ENCODE assay signal across 11 cellular contexts in the genomic region with DNA sequence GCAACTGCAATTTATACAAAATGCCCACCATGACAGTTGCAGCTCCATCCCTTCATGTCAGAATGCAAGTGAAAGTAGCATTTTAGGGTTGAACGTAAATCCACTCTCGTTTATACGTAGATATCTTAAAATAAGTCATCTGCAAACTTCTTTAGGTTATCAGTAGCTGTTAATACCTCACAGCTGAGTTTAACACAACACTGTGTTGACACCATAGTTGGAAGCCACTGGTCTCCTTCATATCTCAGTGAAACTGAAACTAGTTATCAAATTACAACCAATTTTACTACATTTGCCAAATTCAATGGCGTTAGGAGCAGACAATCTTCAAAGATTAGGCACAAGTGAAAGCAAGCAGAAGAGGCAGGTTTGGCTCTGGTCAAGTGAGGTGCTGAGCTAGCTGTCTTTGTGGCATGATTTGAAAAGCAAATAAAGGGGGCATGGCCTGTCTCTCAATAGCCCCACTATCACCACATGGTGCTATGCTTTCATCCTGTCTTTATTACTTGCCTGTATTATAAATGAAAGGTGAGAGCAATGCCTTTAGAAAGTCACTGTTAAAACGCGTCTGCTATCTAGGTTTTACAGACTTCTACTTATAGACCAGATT. TPM values are rescaled to one million over a fixed set of nuclear protein-coding genes. Genes with fewer than 3 reads are reported as not detected.
DNase-seq lines count a peak whose midpoint lies in the region; ATAC-seq, FAIRE-seq and TF ChIP-seq lines count a peak whose summit lies in the region.
"Had no signal": no experiment of that assay in that cellular context is flagged by ENCODE, and none has a peak within 500 bp of the region (broad histone marks: within the 10 kb centered on the region; RNA-seq: fewer than 3 reads in every experiment).

No MANE protein-coding gene starts in this region.

- H3K4me1 ChIP-seq in GM12878 (ENCODE audit: control insufficient read depth, insufficient read depth, low read length) (peaks cover 6% of the 10 kb centered on the region), uterus (no peaks in the 10 kb centered on the region)
- H3K4me1 ChIP-seq: SJSA1 had no signal

- no peak overlapping the region for H3K9ac ChIP-seq in GM12878 (ENCODE audit: control insufficient read depth, insufficient read depth, low read length)
- H3K9ac ChIP-seq: GM23248 had no signal

- WGBS in GM12878 (ENCODE audit: insufficient coverage, insufficient replicate concordance, low lambda C conversion rate, missing lambda C conversion rate): 63% methylated on average over 6 of the region's 6 CpGs

- POLR2A ChIA-PET in GM12878 (lab: Charles Lee): interaction anchor here (0.5 kb wide), 1 partner anchor 191 kb away, joined by 3 read pairs; no protein-coding TSS in a partner anchor

- ATAC-seq in GM19395 (IDR thresholded peaks at IDR 0.05; ENCODE audit: unreplicated experiment) (peak; percentile 61), HG03097 (IDR thresholded peaks at IDR 0.05; ENCODE audit: low FRiP score, unreplicated experiment) (peak; percentile 43), GM12878 (peak; percentile 85)
- ATAC-seq: left colon had no signal

- SMC1A ChIA-PET in GM12878 (lab: Charles Lee; ENCODE audit: uncharacterized antibody, unreplicated experiment): interaction anchor here (0.8 kb wide), 1 partner anchor 9 kb away, joined by 3 read pairs; no protein-coding TSS in a partner anchor

- H4K20me1 ChIP-seq in GM12878 (ENCODE audit: control insufficient read depth, insufficient read depth): no peaks in the 10 kb centered on the region; the same call in 1 of the 2 replicates

- no peak overlapping the region for H3K27ac ChIP-seq in GM12878 (ENCODE audit: control insufficient read depth, insufficient read depth)
- no peak overlapping the region for H3K27ac ChIP-seq in uterus
- H3K27ac ChIP-seq: GM23248, SJSA1 had no signal

- in situ Hi-C loops in GM12878 (cut with MboI): loop anchor here (10.0 kb wide), 1 partner anchor 320 kb away; no protein-coding TSS in a partner anchor

- no peaks in the 10 kb centered on the region; the same call in 1 of the 2 replicates for H3K79me2 ChIP-seq in GM12878 (ENCODE audit: control insufficient read depth, insufficient read depth, low read length)

- FAIRE-seq in GM12878 (lab: Jason Lieb, UNC): no peak

- H2AFZ ChIP-seq in GM12878 (ENCODE audit: control insufficient read depth, low read depth, low read length): no peak overlapping the region
- H2AFZ ChIP-seq: GM23248 had no signal

- H3K27me3 ChIP-seq in GM12878 (replicated peaks in 1 of 2; ENCODE audit: control insufficient read depth in 2 of 2, insufficient read depth in 2 of 2, low read length in 1 of 2): no peaks in the 10 kb centered on the region
- H3K27me3 ChIP-seq in uterus: no peaks in the 10 kb centered on the region
- H3K27me3 ChIP-seq: SJSA1 had no signal

- no peak for TF ChIP-seq EP300 in GM12878 (IDR thresholded peaks at IDR 0.05; ENCODE audit: borderline replicate concordance in 1 of 2, control insufficient read depth in 1 of 2, low read depth in 2 of 2, low read length in 2 of 2)

- intact Hi-C loops in GM12878 (cut with micrococcal nuclease; ENCODE audit: unreplicated experiment): no loop called here
- intact Hi-C loops in uterus (cut with DNase I; ENCODE audit: low total_unique reads): no loop called here

- DNase-seq in GM12865 (ENCODE audit: low read depth): peak; percentile 39
- no peak for DNase-seq in GM12878 (ENCODE audit: low read depth, low spot score)
- DNase-seq in NCI-H2029 (lab: John Stamatoyannopoulos, UW): no peak
- no peak for DNase-seq in uterus
- DNase-seq in mesenteric fat pad (ENCODE audit: low spot score): no peak
- no peak for DNase-seq in inferior parietal cortex (ENCODE audit: extremely low spot score)
- DNase-seq: GM23248, left colon had no signal

- CTCF ChIA-PET in GM12878 (lab: Yijun Ruan, JAX): no interaction called here

- no TSS peak for BruUV-seq in GM12878 (replicated peaks; lab: Mats Ljungman, UMichigan)

- TF ChIP-seq CTCF in GM12865 (IDR thresholded peaks at IDR 0.05; ENCODE audit: insufficient read depth, low read depth, low read length, missing control alignments) (no peak), GM12878 (IDR thresholded peaks at IDR 0.05 in 2 of 3, conservative IDR thresholded peaks at IDR 0.05 in 1 of 3; ENCODE audit: control insufficient read depth in 2 of 3, extremely low read depth in 1 of 3, insufficient read depth in 1 of 3, low read depth in 3 of 3, low read length in 3 of 3) (no peak), uterus (IDR thresholded peaks at IDR 0.05) (no peak)

- TF ChIP-seq RAD21 in GM12878 (IDR thresholded peaks at IDR 0.05; ENCODE audit: insufficient read depth, low read depth, low read length): no peak

- H3K9me3 ChIP-seq in GM12878 (replicated peaks; ENCODE audit: control insufficient read depth, insufficient read depth, low read length): no peaks in the 10 kb centered on the region
- no peaks in the 10 kb centered on the region for H3K9me3 ChIP-seq in uterus
- H3K9me3 ChIP-seq: SJSA1 had no signal

- peak overlapping the region; percentile 23; the same call in 1 of the 2 replicates for H3K4me2 ChIP-seq in GM12878 (ENCODE audit: control insufficient read depth, insufficient read depth)

- no peaks in the 10 kb centered on the region for H3K36me3 ChIP-seq in GM12878 (ENCODE audit: control insufficient read depth in 2 of 2, insufficient read depth in 2 of 2, low read length in 1 of 2)
- H3K36me3 ChIP-seq in uterus: no peaks in the 10 kb centered on the region
- H3K36me3 ChIP-seq: SJSA1 had no signal

- RAD21 ChIA-PET in GM12878 (lab: Charles Lee; ENCODE audit: unreplicated experiment): no interaction called here

- no peak overlapping the region for H3K4me3 ChIP-seq in GM12865 (ENCODE audit: low read depth, low read length)
- H3K4me3 ChIP-seq in GM12878: no peak overlapping the region
- H3K4me3 ChIP-seq in uterus: no peak overlapping the region
- H3K4me3 ChIP-seq: GM23248, SJSA1 had no signal

- TF ChIP-seq POLR2A in GM12878 (IDR thresholded peaks at IDR 0.05; ENCODE audit: low read depth, low read length) (no peak), uterus (IDR thresholded peaks at IDR 0.05) (no peak)

TF ChIP-seq in GM12878, 131 proteins besides CTCF, POLR2A, EP300 and RAD21:
- no peak for TF ChIP-seq ZZZ3 (IDR thresholded peaks at IDR 0.05; ENCODE audit: control insufficient read depth, insufficient read length, low read depth)
- peak; percentile 49; the same call in 1 of the 2 replicates for TF ChIP-seq CREB1 (IDR thresholded peaks at IDR 0.05; ENCODE audit: low read depth)
- TF ChIP-seq JUNB (IDR thresholded peaks at IDR 0.05): 0 out of 2 replicates have a peak, but pooled peaks have one; percentile 7
- TF ChIP-seq, protein P1, sequence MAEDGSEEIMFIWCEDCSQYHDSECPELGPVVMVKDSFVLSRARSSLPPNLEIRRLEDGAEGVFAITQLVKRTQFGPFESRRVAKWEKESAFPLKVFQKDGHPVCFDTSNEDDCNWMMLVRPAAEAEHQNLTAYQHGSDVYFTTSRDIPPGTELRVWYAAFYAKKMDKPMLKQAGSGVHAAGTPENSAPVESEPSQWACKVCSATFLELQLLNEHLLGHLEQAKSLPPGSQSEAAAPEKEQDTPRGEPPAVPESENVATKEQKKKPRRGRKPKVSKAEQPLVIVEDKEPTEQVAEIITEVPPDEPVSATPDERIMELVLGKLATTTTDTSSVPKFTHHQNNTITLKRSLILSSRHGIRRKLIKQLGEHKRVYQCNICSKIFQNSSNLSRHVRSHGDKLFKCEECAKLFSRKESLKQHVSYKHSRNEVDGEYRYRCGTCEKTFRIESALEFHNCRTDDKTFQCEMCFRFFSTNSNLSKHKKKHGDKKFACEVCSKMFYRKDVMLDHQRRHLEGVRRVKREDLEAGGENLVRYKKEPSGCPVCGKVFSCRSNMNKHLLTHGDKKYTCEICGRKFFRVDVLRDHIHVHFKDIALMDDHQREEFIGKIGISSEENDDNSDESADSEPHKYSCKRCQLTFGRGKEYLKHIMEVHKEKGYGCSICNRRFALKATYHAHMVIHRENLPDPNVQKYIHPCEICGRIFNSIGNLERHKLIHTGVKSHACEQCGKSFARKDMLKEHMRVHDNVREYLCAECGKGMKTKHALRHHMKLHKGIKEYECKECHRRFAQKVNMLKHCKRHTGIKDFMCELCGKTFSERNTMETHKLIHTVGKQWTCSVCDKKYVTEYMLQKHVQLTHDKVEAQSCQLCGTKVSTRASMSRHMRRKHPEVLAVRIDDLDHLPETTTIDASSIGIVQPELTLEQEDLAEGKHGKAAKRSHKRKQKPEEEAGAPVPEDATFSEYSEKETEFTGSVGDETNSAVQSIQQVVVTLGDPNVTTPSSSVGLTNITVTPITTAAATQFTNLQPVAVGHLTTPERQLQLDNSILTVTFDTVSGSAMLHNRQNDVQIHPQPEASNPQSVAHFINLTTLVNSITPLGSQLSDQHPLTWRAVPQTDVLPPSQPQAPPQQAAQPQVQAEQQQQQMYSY (CRISPR knock-in tag; IDR thresholded peaks at IDR 0.05): no peak

RNA-seq across cellular contexts. Expression of gene PPP3CA, which starts 12.3 kb away (rescaled TPM):
- total RNA-seq in GM12878 (2013; cell fraction: nucleolus; rRNA removed): 1.9 and 2.2 TPM in 2 replicates
- 0.85 and 0.87 TPM in 2 replicates for total RNA-seq in GM12878 (2014; rRNA removed)
- 0.98 and 2.0 TPM in 2 replicates for total RNA-seq in GM12878 (2014; rRNA removed; fragmentation: Illumina TruSeq; extraction: Trizol)
- 1.4 and 2.1 TPM in 2 replicates for total RNA-seq in GM12878 (2021)
- polyA plus RNA-seq in GM12878 (2011; ENCODE audit: low read depth): 2.8 TPM
- 9.0 and 9.8 TPM in 2 replicates for polyA plus RNA-seq in GM12878 (2011; rRNA removed)
- polyA plus RNA-seq in GM12878 (2011; cell fraction: cytosol; rRNA removed): 3.2 and 4.2 TPM in 2 replicates
- 3.6 and 5.0 TPM in 2 replicates for polyA plus RNA-seq in GM12878 (2011; cell fraction: nucleus; rRNA removed)
- polyA plus RNA-seq in GM12878 (2012): 4.8 and 5.0 TPM in 2 replicates
- polyA plus RNA-seq in GM12878 (2014; fragmentation: Illumina TruSeq; extraction: Trizol): 1.0 and 2.0 TPM in 2 replicates
- polyA plus RNA-seq in GM12878 (2014; fragmentation: Nextera tagmentation; extraction: Ambion mirVana): under 1 TPM; 0.60 to 0.75 TPM
- polyA plus RNA-seq in GM12878 (2014; rRNA removed): 0.33 and 0.58 TPM in 2 replicates
- polyA plus RNA-seq in GM12878 (2016; fragmentation: Nextera tagmentation; extraction: Ambion mirVana): 1 to 10 TPM; 1.1 to 1.2 TPM
- polyA minus RNA-seq in GM12878 (2011; rRNA and poly(A)+ RNA removed): 13.2 and 19.0 TPM in 2 replicates
- 6.4 and 10.1 TPM in 2 replicates for polyA minus RNA-seq in GM12878 (2011; cell fraction: cytosol; rRNA and poly(A)+ RNA removed)
- polyA minus RNA-seq in GM12878 (2011; cell fraction: nucleus; rRNA and poly(A)+ RNA removed): 8.5 and 14.0 TPM in 2 replicates
- 10 to 100 TPM; 32.8 to 70.0 (median 39.8) TPM for total RNA-seq in uterus
- total RNA-seq in mesenteric fat pad: 50.2 TPM

Comparison
In these comparisons a context has a peak if more than half of its experiments do, and no peak if none do; other contexts are left out.
1. RNA of gene PPP3CA, which starts 12.3 kb away (total RNA-seq): 50.2 TPM in mesenteric fat pad (single experiment) and 32.8 to 70.0 TPM in uterus; 0.85 to 2.2 TPM in GM12878; every median in the first group is over 10 times any median in the second.
2. Peak in every context shown above with its lines, with median percentiles within 50 percentile points of each other: ATAC-seq.